Comparison of ENCODE assay signal across 8 cellular contexts in the genomic region with DNA sequence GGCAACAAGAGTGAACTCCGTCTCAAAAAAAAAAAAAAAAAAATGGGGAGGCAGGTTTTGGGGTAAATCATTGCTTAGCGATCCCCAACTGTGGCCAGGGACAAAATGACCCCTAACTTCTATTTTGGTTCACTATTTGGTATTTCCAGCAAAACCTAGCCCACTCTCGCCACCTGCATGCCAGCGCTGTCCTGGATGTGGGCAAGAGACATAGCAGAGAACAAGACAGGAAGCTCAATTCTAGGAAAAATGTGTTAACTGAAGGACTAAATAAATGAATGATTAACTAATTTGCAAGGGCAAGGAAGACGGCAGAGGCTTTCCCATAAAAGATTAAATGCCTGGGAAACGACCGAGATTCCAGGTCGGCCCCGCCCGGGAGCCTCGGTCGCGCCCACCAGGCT. TPM values are rescaled to one million over a fixed set of nuclear protein-coding genes. Genes with fewer than 3 reads are reported as not detected.
DNase-seq lines count a peak whose midpoint lies in the region; ATAC-seq and TF ChIP-seq lines count a peak whose summit lies in the region.

No MANE protein-coding gene starts in this region.

- H4K20me1 ChIP-seq in OCI-LY3 (ENCODE audit: insufficient read depth, low read length): no peaks in the 10 kb centered on the region
- H4K20me1 ChIP-seq in neural progenitor cell (ENCODE audit: low read depth): no peaks in the 10 kb centered on the region

- peak overlapping the region; percentile 69 for H3K4me2 ChIP-seq in OCI-LY3 (ENCODE audit: low read length)
- H3K4me2 ChIP-seq in neural progenitor cell: peak overlapping the region; percentile 77

- H3K9ac ChIP-seq in OCI-LY3 (ENCODE audit: low read length): peak overlapping the region; percentile 78
- H3K9ac ChIP-seq in neural progenitor cell: no peak overlapping the region

- DNase-seq in epithelial cell of esophagus (ENCODE audit: low read depth): no peak
- no peak for DNase-seq in neural progenitor cell (ENCODE audit: low spot score)
- DNase-seq in HuH-7 (ENCODE audit: low spot score): no peak
- DNase-seq in GF-D8 (lab: John Stamatoyannopoulos, UW): no peak

- no peaks in the 10 kb centered on the region for H3K36me3 ChIP-seq in OCI-LY3 (replicated peaks; ENCODE audit: low read depth, low read length)
- no peaks in the 10 kb centered on the region for H3K36me3 ChIP-seq in neural progenitor cell

- H3K79me2 ChIP-seq in OCI-LY3 (ENCODE audit: low read length): no peaks in the 10 kb centered on the region
- no peaks in the 10 kb centered on the region for H3K79me2 ChIP-seq in neural progenitor cell (ENCODE audit: low read depth)

- H3K4me3 ChIP-seq in OCI-LY3 (ENCODE audit: low read length) (peak overlapping the region; percentile 87), epithelial cell of esophagus (ENCODE audit: low read length) (peak overlapping the region; percentile 69), neural progenitor cell (peak overlapping the region; percentile 65)

- no peak for TF ChIP-seq CTCF in OCI-LY3 (IDR thresholded peaks at IDR 0.05; ENCODE audit: low read depth, low read length)
- TF ChIP-seq CTCF in epithelial cell of esophagus (IDR thresholded peaks at IDR 0.05; ENCODE audit: insufficient read depth, low read depth, low read length, missing control alignments): no peak
- TF ChIP-seq CTCF in neural progenitor cell (IDR thresholded peaks at IDR 0.05): no peak

- H2AFZ ChIP-seq in OCI-LY3 (ENCODE audit: low read depth, low read length): peak overlapping the region; percentile 80; the same call in 1 of the 2 replicates
- peak overlapping the region; percentile 75 for H2AFZ ChIP-seq in neural progenitor cell (replicated peaks)

- H3K4me1 Mint-ChIP-seq in neural progenitor cell: peaks cover 7% of the 10 kb centered on the region

- H3K9me3 ChIP-seq in OCI-LY3 (ENCODE audit: insufficient read depth, low read length): no peaks in the 10 kb centered on the region
- no peaks in the 10 kb centered on the region for H3K9me3 ChIP-seq in neural progenitor cell (ENCODE audit: low read depth)

- peaks cover 7% of the 10 kb centered on the region; the same call in 1 of the 2 replicates for H3K4me1 ChIP-seq in OCI-LY3 (ENCODE audit: low read length)
- no peaks in the 10 kb centered on the region for H3K4me1 ChIP-seq in neural progenitor cell

- H3K9me3 Mint-ChIP-seq in neural progenitor cell: no peaks in the 10 kb centered on the region

- H3K27me3 Mint-ChIP-seq in neural progenitor cell (ENCODE audit: insufficient read depth, low read depth): peaks cover 2% of the 10 kb centered on the region

- H3K36me3 Mint-ChIP-seq in neural progenitor cell: peaks cover 11% of the 10 kb centered on the region

- H3K27me3 ChIP-seq in OCI-LY3 (ENCODE audit: low read depth, low read length) (no peaks in the 10 kb centered on the region), neural progenitor cell (no peaks in the 10 kb centered on the region)

- H3F3A ChIP-seq in neural progenitor cell (ENCODE audit: low read depth): peaks cover 14% of the 10 kb centered on the region

- H3K27ac ChIP-seq in OCI-LY3 (ENCODE audit: low read length) (no peak overlapping the region), neural progenitor cell (no peak overlapping the region)

- H3K4me3 Mint-ChIP-seq in neural progenitor cell: peak overlapping the region; percentile 97

- ATAC-seq in GM19328 (IDR thresholded peaks at IDR 0.05; ENCODE audit: unreplicated experiment) (peak; percentile 22), GM18867 (IDR thresholded peaks at IDR 0.05; ENCODE audit: unreplicated experiment) (no peak), HG02970 (IDR thresholded peaks at IDR 0.05; ENCODE audit: low FRiP score, unreplicated experiment) (no peak)

- H3K27ac Mint-ChIP-seq in neural progenitor cell: peak overlapping the region; percentile 84

RNA-seq across cellular contexts. Expression of gene NICN1, which starts 0.4 kb away (rescaled TPM):
- 6.6 and 12.4 TPM in 2 replicates for total RNA-seq in neural progenitor cell (ENCODE audit: low replicate concordance)

RNA-seq across cellular contexts. Expression of gene AMT, which starts 6.4 kb away (rescaled TPM):
- total RNA-seq in neural progenitor cell (ENCODE audit: low replicate concordance): 35.4 and 46.0 TPM in 2 replicates

RNA-seq across cellular contexts. Expression of gene TCTA, which starts 16.5 kb away (rescaled TPM):
- 1.4 and 5.2 TPM in 2 replicates for total RNA-seq in neural progenitor cell (ENCODE audit: low replicate concordance)

RNA-seq across cellular contexts. Expression of gene RHOA, which starts 16.9 kb away (rescaled TPM):
- total RNA-seq in neural progenitor cell (ENCODE audit: low replicate concordance): 449 and 460 TPM in 2 replicates

RNA-seq across cellular contexts. Expression of gene DAG1, which starts 41.4 kb away (rescaled TPM):
- total RNA-seq in neural progenitor cell (ENCODE audit: low replicate concordance): 67.5 and 94.5 TPM in 2 replicates
